1 cellular context compared by ENCODE assay signal in genomic region chr6:160348552-160349441, GRCh38.
TF ChIP-seq lines count a peak whose summit lies in the region.

No MANE protein-coding gene starts in this region.

TF ChIP-seq in HepG2, 621 proteins besides CTCF, POLR2A, EP300 and RAD21 (continued from another document and continues in another):
- TF ChIP-seq ZNF574 (CRISPR knock-in tag; IDR thresholded peaks at IDR 0.05) (peak; percentile 63; the same call in 1 of the 2 replicates), ZNF460 (CRISPR knock-in tag; IDR thresholded peaks at IDR 0.05; ENCODE audit: borderline replicate concordance) (no peak), TCF7L2 (IDR thresholded peaks at IDR 0.05; ENCODE audit: low read depth, low read length) (peak; percentile 61; the same call in 1 of the 2 replicates), ZNF772 (CRISPR knock-in tag; IDR thresholded peaks at IDR 0.05) (peak; percentile 74; the same call in 1 of the 2 replicates), ZNF101 (CRISPR knock-in tag; IDR thresholded peaks at IDR 0.05; ENCODE audit: borderline replicate concordance, low read depth) (no peak), CEBPG (CRISPR knock-in tag; IDR thresholded peaks at IDR 0.05) (peak; percentile 49; the same call in 1 of the 2 replicates), CBX1 (IDR thresholded peaks at IDR 0.05; ENCODE audit: low read depth) (peak; percentile 38), KDM6A (CRISPR knock-in tag; IDR thresholded peaks at IDR 0.05; ENCODE audit: low read depth) (peak; percentile 76), ZNF264 (CRISPR knock-in tag; IDR thresholded peaks at IDR 0.05) (peak; percentile 32; the same call in 1 of the 2 replicates), SMC3 (IDR thresholded peaks at IDR 0.05; ENCODE audit: low read length) (no peak), EEA1 (CRISPR knock-in tag; IDR thresholded peaks at IDR 0.05; ENCODE audit: borderline replicate concordance) (0 out of 2 replicates have a peak, but pooled peaks have one; percentile 34), ZNF687 (CRISPR knock-in tag; IDR thresholded peaks at IDR 0.05) (peak; percentile 87), HOXD1 (CRISPR knock-in tag; IDR thresholded peaks at IDR 0.05) (no peak), TAF1 (CRISPR knock-in tag; IDR thresholded peaks at IDR 0.05) (peak; percentile 73; the same call in 1 of the 2 replicates), ZNF710 (CRISPR knock-in tag; IDR thresholded peaks at IDR 0.05; ENCODE audit: borderline replicate concordance) (peak; percentile 81), TBX3 (IDR thresholded peaks at IDR 0.05; ENCODE audit: borderline replicate concordance) (no peak), ZNF576 (CRISPR knock-in tag; IDR thresholded peaks at IDR 0.05) (peak; percentile 43; the same call in 1 of the 2 replicates), KMT2B (CRISPR knock-in tag; IDR thresholded peaks at IDR 0.05) (peak; percentile 53; the same call in 1 of the 2 replicates), ZBTB34 (CRISPR knock-in tag; IDR thresholded peaks at IDR 0.05) (peak; percentile 93), CBX2 (IDR thresholded peaks at IDR 0.05; ENCODE audit: low read depth, low read length) (no peak), CBX2 (CRISPR knock-in tag; IDR thresholded peaks at IDR 0.05; ENCODE audit: low read depth) (peak; percentile 43; the same call in 1 of the 2 replicates), ZNF839 (CRISPR knock-in tag; IDR thresholded peaks at IDR 0.05; ENCODE audit: borderline replicate concordance) (0 out of 2 replicates have a peak, but pooled peaks have one; percentile 63), DR1 (CRISPR knock-in tag; IDR thresholded peaks at IDR 0.05) (peak; percentile 67; the same call in 1 of the 2 replicates), TBL1XR1 (IDR thresholded peaks at IDR 0.05; ENCODE audit: borderline replicate concordance, low read length, partially characterized antibody) (no peak), FOXA1 (IDR thresholded peaks at IDR 0.05) (no peak), FOXA1 (CRISPR knock-in tag; IDR thresholded peaks at IDR 0.05) (no peak), MXD4 (CRISPR knock-in tag; IDR thresholded peaks at IDR 0.05) (no peak; the same call in 1 of the 2 replicates), ZBTB39 (CRISPR knock-in tag; IDR thresholded peaks at IDR 0.05) (no peak), ZNF414 (CRISPR knock-in tag; IDR thresholded peaks at IDR 0.05) (peak; percentile 10; the same call in 1 of the 2 replicates), ZBTB37 (CRISPR knock-in tag; IDR thresholded peaks at IDR 0.05) (peak; percentile 98), ZKSCAN5 (CRISPR knock-in tag; IDR thresholded peaks at IDR 0.05) (0 out of 2 replicates have a peak, but pooled peaks have one; percentile 35), ZNF557 (CRISPR knock-in tag; IDR thresholded peaks at IDR 0.05) (0 out of 2 replicates have a peak, but pooled peaks have one; percentile 5), NFKB2 (CRISPR knock-in tag; IDR thresholded peaks at IDR 0.05; ENCODE audit: borderline replicate concordance) (peak; percentile 44; the same call in 1 of the 2 replicates), POGK (CRISPR knock-in tag; conservative IDR thresholded peaks at IDR 0.05) (peak; percentile 65; the same call in 1 of the 2 replicates), ZNF816 (CRISPR knock-in tag; IDR thresholded peaks at IDR 0.05; ENCODE audit: borderline replicate concordance) (no peak), HOXA7 (CRISPR knock-in tag; IDR thresholded peaks at IDR 0.05) (no peak), ZNF292 (CRISPR knock-in tag; IDR thresholded peaks at IDR 0.05; ENCODE audit: borderline replicate concordance, low read depth) (peak; percentile 76; the same call in 1 of the 2 replicates), ZNF788 (CRISPR knock-in tag; IDR thresholded peaks at IDR 0.05; ENCODE audit: borderline replicate concordance) (peak; percentile 32), KAT7 (CRISPR knock-in tag; IDR thresholded peaks at IDR 0.05; ENCODE audit: borderline replicate concordance) (peak; percentile 74; the same call in 1 of the 2 replicates), HOXA3 (CRISPR knock-in tag; IDR thresholded peaks at IDR 0.05) (peak; percentile 67), HDAC2 (CRISPR knock-in tag; IDR thresholded peaks at IDR 0.05) (0 out of 2 replicates have a peak, but pooled peaks have one; percentile 25), ZNF747 (CRISPR knock-in tag; IDR thresholded peaks at IDR 0.05; ENCODE audit: borderline replicate concordance) (peak; percentile 80; the same call in 1 of the 2 replicates), TFDP1 (CRISPR knock-in tag; IDR thresholded peaks at IDR 0.05; ENCODE audit: borderline replicate concordance) (peak; percentile 28; the same call in 1 of the 2 replicates)
